Comparison of ENCODE assay signal across 2 cellular contexts in the genomic region with DNA sequence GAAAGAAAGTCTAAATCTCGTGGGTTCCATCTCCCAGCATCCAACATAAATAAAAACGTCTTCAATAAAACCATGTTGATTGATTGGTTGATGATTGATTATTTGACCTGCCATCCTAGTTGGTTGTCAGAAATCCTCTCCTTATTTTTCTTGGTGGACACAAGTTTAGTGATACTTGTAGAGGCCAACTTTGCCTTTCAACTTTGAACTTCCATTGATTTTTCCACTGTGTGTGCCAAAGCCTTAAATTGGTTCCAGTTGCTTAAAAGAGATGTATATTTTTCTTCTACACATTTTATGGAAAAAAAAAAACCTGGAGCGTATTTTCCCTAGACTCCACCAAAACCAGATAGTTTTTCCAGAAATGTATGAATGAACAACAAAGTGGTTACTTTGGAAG.
TF ChIP-seq lines count a peak whose summit lies in the region.

No MANE protein-coding gene starts in this region.

TF ChIP-seq in SK-N-SH, 30 proteins besides CTCF, POLR2A, EP300 and RAD21 (continued from another document):
- TF ChIP-seq, protein P1, sequence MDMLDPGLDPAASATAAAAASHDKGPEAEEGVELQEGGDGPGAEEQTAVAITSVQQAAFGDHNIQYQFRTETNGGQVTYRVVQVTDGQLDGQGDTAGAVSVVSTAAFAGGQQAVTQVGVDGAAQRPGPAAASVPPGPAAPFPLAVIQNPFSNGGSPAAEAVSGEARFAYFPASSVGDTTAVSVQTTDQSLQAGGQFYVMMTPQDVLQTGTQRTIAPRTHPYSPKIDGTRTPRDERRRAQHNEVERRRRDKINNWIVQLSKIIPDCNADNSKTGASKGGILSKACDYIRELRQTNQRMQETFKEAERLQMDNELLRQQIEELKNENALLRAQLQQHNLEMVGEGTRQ (IDR thresholded peaks at IDR 0.05; ENCODE audit: borderline replicate concordance, low read depth, low read length), result no peak
- no peak for TF ChIP-seq PBX3 (IDR thresholded peaks at IDR 0.05)
- TF ChIP-seq USF1 (IDR thresholded peaks at IDR 0.05; ENCODE audit: borderline replicate concordance, low read depth), result no peak
- no peak for TF ChIP-seq FOXJ3 (CRISPR knock-in tag; IDR thresholded peaks at IDR 0.05)
- TF ChIP-seq NRF1 (IDR thresholded peaks at IDR 0.05; ENCODE audit: low read depth, low read length), result no peak
- no peak for TF ChIP-seq JUND (IDR thresholded peaks at IDR 0.05)
- TF ChIP-seq YY1 (IDR thresholded peaks at IDR 0.05; ENCODE audit: low read depth), result no peak
- no peak for TF ChIP-seq NFIC (IDR thresholded peaks at IDR 0.05; ENCODE audit: borderline replicate concordance)
- no peak for TF ChIP-seq TCF12 (IDR thresholded peaks at IDR 0.05)
- TF ChIP-seq EZH2phosphoT487 (IDR thresholded peaks at IDR 0.05; ENCODE audit: borderline replicate concordance, low read depth), result no peak
- no peak for TF ChIP-seq GABPA (IDR thresholded peaks at IDR 0.05; ENCODE audit: low read depth)
- no peak for TF ChIP-seq GATA2 (CRISPR knock-in tag; IDR thresholded peaks at IDR 0.05)
- no peak for TF ChIP-seq SIN3A (IDR thresholded peaks at IDR 0.05; ENCODE audit: borderline replicate concordance, low read depth, low read length)
- TF ChIP-seq SMC3 (IDR thresholded peaks at IDR 0.05; ENCODE audit: low read depth, low read length), result no peak
- no peak for TF ChIP-seq MXI1 (IDR thresholded peaks at IDR 0.05; ENCODE audit: low read depth, low read length)
- TF ChIP-seq IRF3 (IDR thresholded peaks at IDR 0.05; ENCODE audit: low read depth, low read length), result no peak
- TF ChIP-seq TEAD4 (IDR thresholded peaks at IDR 0.05; ENCODE audit: borderline replicate concordance, insufficient read depth), result no peak
- TF ChIP-seq FOXM1 (IDR thresholded peaks at IDR 0.05; ENCODE audit: low read depth), result no peak
- no peak for TF ChIP-seq RCOR1 (IDR thresholded peaks at IDR 0.05; ENCODE audit: low read length)
TF ChIP-seq in SK-N-SH: peak in this region for 0.

TF ChIP-seq in SK-N-SH treated with all-trans-retinoic acid at 6 μM for 48 hours, 23 proteins besides CTCF, POLR2A, EP300 and RAD21 (continued from another document):
- no peak for TF ChIP-seq CREB5 (CRISPR knock-in tag; IDR thresholded peaks at IDR 0.05; ENCODE audit: low read depth)
- no peak for TF ChIP-seq ARNTL (CRISPR knock-in tag; IDR thresholded peaks at IDR 0.05; ENCODE audit: borderline replicate concordance, low read depth)
- TF ChIP-seq ZNF70 (CRISPR knock-in tag; IDR thresholded peaks at IDR 0.05), result no peak
- TF ChIP-seq BACH2 (CRISPR knock-in tag; IDR thresholded peaks at IDR 0.05; ENCODE audit: borderline replicate concordance), result no peak
- TF ChIP-seq ESRRG (CRISPR knock-in tag; IDR thresholded peaks at IDR 0.05), result no peak
- no peak for TF ChIP-seq ZNF8 (CRISPR knock-in tag; IDR thresholded peaks at IDR 0.05)
- no peak for TF ChIP-seq ZFP3 (CRISPR knock-in tag; IDR thresholded peaks at IDR 0.05)
- TF ChIP-seq, protein P2, sequence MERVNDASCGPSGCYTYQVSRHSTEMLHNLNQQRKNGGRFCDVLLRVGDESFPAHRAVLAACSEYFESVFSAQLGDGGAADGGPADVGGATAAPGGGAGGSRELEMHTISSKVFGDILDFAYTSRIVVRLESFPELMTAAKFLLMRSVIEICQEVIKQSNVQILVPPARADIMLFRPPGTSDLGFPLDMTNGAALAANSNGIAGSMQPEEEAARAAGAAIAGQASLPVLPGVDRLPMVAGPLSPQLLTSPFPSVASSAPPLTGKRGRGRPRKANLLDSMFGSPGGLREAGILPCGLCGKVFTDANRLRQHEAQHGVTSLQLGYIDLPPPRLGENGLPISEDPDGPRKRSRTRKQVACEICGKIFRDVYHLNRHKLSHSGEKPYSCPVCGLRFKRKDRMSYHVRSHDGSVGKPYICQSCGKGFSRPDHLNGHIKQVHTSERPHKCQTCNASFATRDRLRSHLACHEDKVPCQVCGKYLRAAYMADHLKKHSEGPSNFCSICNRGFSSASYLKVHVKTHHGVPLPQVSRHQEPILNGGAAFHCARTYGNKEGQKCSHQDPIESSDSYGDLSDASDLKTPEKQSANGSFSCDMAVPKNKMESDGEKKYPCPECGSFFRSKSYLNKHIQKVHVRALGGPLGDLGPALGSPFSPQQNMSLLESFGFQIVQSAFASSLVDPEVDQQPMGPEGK (CRISPR knock-in tag; IDR thresholded peaks at IDR 0.05; ENCODE audit: borderline replicate concordance), result no peak
